ENCODE assay signal across 1 cellular context in genomic region chr4:10949039-10949728, GRCh38.
TF ChIP-seq lines count a peak whose summit lies in the region.

No MANE protein-coding gene starts in this region.

TF ChIP-seq in WTC11, 78 proteins besides CTCF, POLR2A, EP300 and RAD21 (continued from another document):
- TF ChIP-seq MLX (CRISPR knock-in tag; IDR thresholded peaks at IDR 0.05) (no peak), ZNF317 (CRISPR knock-in tag; IDR thresholded peaks at IDR 0.05; ENCODE audit: borderline replicate concordance, low read depth) (no peak), KAT7 (CRISPR knock-in tag; IDR thresholded peaks at IDR 0.05; ENCODE audit: borderline replicate concordance) (no peak), ZNF416 (CRISPR knock-in tag; IDR thresholded peaks at IDR 0.05) (no peak), ETV6 (CRISPR knock-in tag; IDR thresholded peaks at IDR 0.05) (no peak)
